9 cellular contexts compared by ENCODE assay signal in genomic region chr2:181305151-181306123, GRCh38.
A peak's percentile ranks its signal among the peaks of the same experiment; 100 is the strongest.
DNase-seq lines count a peak whose midpoint lies in the region; ATAC-seq and TF ChIP-seq lines count a peak whose summit lies in the region.
"Had no signal": no experiment of that assay in that cellular context is flagged by ENCODE, and none has a peak within 500 bp of the region (broad histone marks: within the 10 kb centered on the region; RNA-seq: fewer than 3 reads in every experiment).

No MANE protein-coding gene starts in this region.

- no peaks in the 10 kb centered on the region for H3K27me3 Mint-ChIP-seq in MCF 10A (ENCODE audit: insufficient read depth, unreplicated experiment)

- DNase-seq in NCI-H1417 (lab: John Stamatoyannopoulos, UW) = peak; percentile 7 to 64 (median 39)
- DNase-seq in NCI-H1417 treated with DMSO at 0.1 percent for 48 hours (lab: John Stamatoyannopoulos, UW) = no peak
- peak; percentile 60 for DNase-seq in KG1 (lab: John Stamatoyannopoulos, UW)
- DNase-seq in activated CD4-positive, alpha-beta T cell treated with anti-CD3 and anti-CD28 coated beads, Interleukin-2, amount 50 U/mL, for 1 hour = peak; percentile 23
- peak; percentile 32 for DNase-seq in left kidney (ENCODE audit: low read depth, low spot score)
- DNase-seq in MCF 10A (ENCODE audit: unreplicated experiment) = no peak
- no peak for DNase-seq in Ammon's horn (ENCODE audit: low spot score)

- no peaks in the 10 kb centered on the region for H3K36me3 Mint-ChIP-seq in MCF 10A (ENCODE audit: insufficient read depth, unreplicated experiment)

- H3K9me3 Mint-ChIP-seq in MCF 10A (ENCODE audit: unreplicated experiment) = no peaks in the 10 kb centered on the region

- CTCF ChIA-PET in MCF 10A (lab: Yijun Ruan, JAX) = interaction anchor here (0.6 to 0.7 kb wide), 2 partner anchors 22 to 1479 kb away, joined by 3 read pairs; no protein-coding TSS in a partner anchor

- no peak for TF ChIP-seq CTCF in MCF 10A (IDR thresholded peaks at IDR 0.05; ENCODE audit: unreplicated experiment)

- H3K27ac Mint-ChIP-seq in MCF 10A (ENCODE audit: low read depth, unreplicated experiment) = no peak overlapping the region

- intact Hi-C loops in MCF 10A (cut with micrococcal nuclease) = no loop called here

- POLR2A ChIA-PET in MCF 10A (lab: Yijun Ruan, JAX) = no interaction called here

- ATAC-seq in GM21737 (IDR thresholded peaks at IDR 0.05; ENCODE audit: unreplicated experiment) = peak; percentile 86
- ATAC-seq: A549 had no signal

- H3K4me1 Mint-ChIP-seq in MCF 10A (ENCODE audit: insufficient read depth, unreplicated experiment) = peaks cover 7% of the 10 kb centered on the region

- no TSS peak for BruUV-seq in MCF 10A (replicated peaks; lab: Mats Ljungman, UMichigan)

- H3K4me3 Mint-ChIP-seq in MCF 10A (ENCODE audit: unreplicated experiment) = no peak overlapping the region

Comparison
In these comparisons a context has a peak if more than half of its experiments do, and no peak if none do; other contexts are left out.
1. DNase-seq: peak in NCI-H1417 (3 of 3), KG1 (single experiment), activated CD4-positive, alpha-beta T cell treated with anti-CD3 and anti-CD28 coated beads, Interleukin-2, amount 50 U/mL, for 1 hour (single experiment) and left kidney (single experiment); none in NCI-H1417 treated with DMSO at 0.1 percent for 48 hours (single experiment), MCF 10A (single experiment) and Ammon's horn (single experiment).